ENCODE assay signal across 13 cellular contexts in the genomic region with DNA sequence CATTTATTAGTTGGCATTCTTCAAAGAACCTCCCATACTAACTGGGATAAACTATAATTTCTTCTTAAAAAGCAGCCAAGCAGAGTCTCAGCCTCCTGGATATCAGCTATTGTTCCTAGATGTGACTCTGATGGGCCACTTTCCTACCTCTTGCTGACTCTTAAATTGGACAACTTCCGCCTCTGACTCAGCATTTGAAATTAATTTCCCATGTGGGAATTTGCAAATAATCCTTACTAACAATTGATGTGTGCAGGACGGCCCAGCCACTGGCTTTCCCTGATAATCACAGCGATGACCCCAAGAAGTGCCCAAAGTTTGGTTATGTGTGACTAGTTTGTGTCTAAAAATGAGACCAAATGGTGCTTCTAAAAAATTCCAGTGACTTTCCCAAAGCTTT. TPM values are rescaled to one million over a fixed set of nuclear protein-coding genes. Genes with fewer than 3 reads are reported as not detected.
DNase-seq lines count a peak whose midpoint lies in the region; ATAC-seq, FAIRE-seq and TF ChIP-seq lines count a peak whose summit lies in the region.
"Had no signal": no experiment of that assay in that cellular context is flagged by ENCODE, and none has a peak within 500 bp of the region (broad histone marks: within the 10 kb centered on the region; RNA-seq: fewer than 3 reads in every experiment).

No MANE protein-coding gene starts in this region.

- ATAC-seq in A549 (no peak), K562 (no peak)
- no peak for ATAC-seq in activated T-helper 17 cell treated with anti-CD3 and anti-CD28 coated beads, Interleukin-2, amount 50 U/mL, for 72 hours (replicated peaks)

- peak overlapping the region; percentile 72 for H2AFZ ChIP-seq in K562 (ENCODE audit: low read depth, low read length)
- H2AFZ ChIP-seq in neuronal stem cell (ENCODE audit: low read length), result peak overlapping the region; percentile 73

- H3K27me3 ChIP-seq in K562 (ENCODE audit: control insufficient read depth in 2 of 2, insufficient read depth in 2 of 2, low read length in 2 of 2) (peaks cover 0 to 3% of the 10 kb centered on the region in 2 experiments; a peak in 2 of 5 replicates), neuronal stem cell (ENCODE audit: control insufficient read depth in 3 of 3, insufficient read depth in 3 of 3, low read depth in 1 of 3, low read length in 3 of 3) (peaks cover 0 to 13% (median 0%) of the 10 kb centered on the region in 3 experiments)
- H3K27me3 ChIP-seq: BLaER1 had no signal

- POLR2A ChIA-PET in A549 (lab: Yijun Ruan, JAX) (no interaction called here), K562 (lab: Yijun Ruan, JAX) (no interaction called here)

- no peak overlapping the region for H3K23ac ChIP-seq in neuronal stem cell (ENCODE audit: low read depth, low read length, poor library complexity)

- no peak for DNase-seq in A549 (ENCODE audit: low read depth in 1 of 2, low spot score in 1 of 2)
- peak; percentile 58 for DNase-seq in DMS79 (lab: John Stamatoyannopoulos, UW)
- no peak for DNase-seq in K562 (ENCODE audit: extremely low read depth in 1 of 4, low spot score in 3 of 4)
- DNase-seq in neuronal stem cell (ENCODE audit: low spot score), result no peak
- DNase-seq in ureter (ENCODE audit: low spot score), result no peak
- DNase-seq: CD4-positive, alpha-beta memory T cell; DMS153; GDM1 had no signal

- H3K79me1 ChIP-seq in neuronal stem cell (ENCODE audit: low read depth, low read length), result no peaks in the 10 kb centered on the region

- in situ Hi-C loops in K562 (cut with MboI), result no loop called here

- H3K4me1 Mint-ChIP-seq in activated T-helper 17 cell treated with anti-CD3 and anti-CD28 coated beads, Interleukin-2, amount 50 U/mL, for 72 hours, result peaks cover 5% of the 10 kb centered on the region

- H3K9ac ChIP-seq in K562 (ENCODE audit: insufficient read depth in 1 of 2, low read depth in 2 of 2, low read length in 2 of 2), result no peak overlapping the region
- no peak overlapping the region for H3K9ac ChIP-seq in neuronal stem cell (ENCODE audit: low read depth, low read length, poor library complexity)
- H3K9ac ChIP-seq: BLaER1, KMS-11 had no signal

- no peak overlapping the region for H3K4me3 Mint-ChIP-seq in activated T-helper 17 cell treated with anti-CD3 and anti-CD28 coated beads, Interleukin-2, amount 50 U/mL, for 72 hours
- H3K4me3 Mint-ChIP-seq: CD14-positive monocyte; CD4-positive, alpha-beta memory T cell had no signal

- no peak overlapping the region for H2BK15ac ChIP-seq in neuronal stem cell (ENCODE audit: low read length)

- H4K91ac ChIP-seq in neuronal stem cell (ENCODE audit: low read depth, low read length, poor library complexity), result no peak overlapping the region

- no peak overlapping the region for H2BK12ac ChIP-seq in neuronal stem cell (ENCODE audit: low read length)

- H3K27ac ChIP-seq in A549 (no peak overlapping the region), K562 (ENCODE audit: extremely low read depth, low read depth, low read length) (no peak overlapping the region), neuronal stem cell (replicated peaks; ENCODE audit: low read length) (no peak overlapping the region)
- H3K27ac ChIP-seq: BLaER1, KMS-11 had no signal

- FAIRE-seq in A549 (lab: Jason Lieb, UNC) (no peak), K562 (lab: Jason Lieb, UNC) (no peak)

- WGBS in A549 (ENCODE audit: missing lambda C conversion rate), result 88% methylated on average over 3 of the region's 3 CpGs
- 64% methylated on average over 3 of the region's 3 CpGs for WGBS in K562 (ENCODE audit: insufficient coverage, low coverage, missing lambda C conversion rate)
- WGBS in neuronal stem cell (ENCODE audit: extremely low coverage in 2 of 2, insufficient read length in 2 of 2, insufficient replicate concordance in 1 of 2), 2 donors, result no CpG with 5 or more reads among the region's 3 CpGs

- peaks cover 17% of the 10 kb centered on the region for H3K4me1 ChIP-seq in A549
- peaks cover 4 to 7% of the 10 kb centered on the region in 2 experiments; a peak in 3 of 5 replicates for H3K4me1 ChIP-seq in K562 (replicated peaks in 1 of 2; ENCODE audit: control insufficient read depth in 2 of 2, insufficient read depth in 2 of 2, low read length in 2 of 2)
- peaks cover 0 to 4% of the 10 kb centered on the region in 2 donors for H3K4me1 ChIP-seq in neuronal stem cell (ENCODE audit: control insufficient read depth in 2 of 2, insufficient read depth in 1 of 2, low read depth in 1 of 2, low read length in 2 of 2)

- H3K4me2 ChIP-seq in A549, result peak overlapping the region; percentile 46
- no peak overlapping the region for H3K4me2 ChIP-seq in K562 (ENCODE audit: insufficient read depth, low read length)
- no peak overlapping the region for H3K4me2 ChIP-seq in neuronal stem cell (ENCODE audit: insufficient read depth, low read length, poor library complexity, severe bottlenecking)
- H3K4me2 ChIP-seq: BLaER1, KMS-11 had no signal

- no peaks in the 10 kb centered on the region for H3K79me2 ChIP-seq in K562 (ENCODE audit: control insufficient read depth, insufficient read depth, low read length)

- H3K36me3 Mint-ChIP-seq in activated T-helper 17 cell treated with anti-CD3 and anti-CD28 coated beads, Interleukin-2, amount 50 U/mL, for 72 hours (ENCODE audit: low read depth), result peaks cover under 1% of the 10 kb centered on the region
- H3K36me3 Mint-ChIP-seq: CD14-positive monocyte; CD4-positive, alpha-beta memory T cell had no signal

- no peak overlapping the region for H4K8ac ChIP-seq in neuronal stem cell (ENCODE audit: low read depth, low read length)

- H3K27me3 Mint-ChIP-seq in activated T-helper 17 cell treated with anti-CD3 and anti-CD28 coated beads, Interleukin-2, amount 50 U/mL, for 72 hours, result peaks cover 26% of the 10 kb centered on the region

- no peak overlapping the region for H3K4ac ChIP-seq in neuronal stem cell (ENCODE audit: low read length)

- H3K4me3 ChIP-seq in A549, result no peak overlapping the region
- H3K4me3 ChIP-seq in K562, result no peak overlapping the region
- H3K4me3 ChIP-seq in neuronal stem cell (ENCODE audit: low read length in 2 of 2), result no peak overlapping the region
- H3K4me3 ChIP-seq: BLaER1, HAP-1 had no signal

- TF ChIP-seq POLR2A in A549 (IDR thresholded peaks at IDR 0.05; ENCODE audit: low read length) (no peak), K562 (conservative IDR thresholded peaks at IDR 0.05) (no peak)

- CTCF ChIA-PET in A549 (lab: Yijun Ruan, JAX), result interaction anchor here (1.4 kb wide), 1 partner anchor 765 kb away, joined by 3 read pairs; no protein-coding TSS in a partner anchor
- CTCF ChIA-PET in K562 (lab: Yijun Ruan, JAX; ENCODE audit: low intra/inter-chr PET ratio), result no interaction called here

- no peak overlapping the region for H3K18ac ChIP-seq in neuronal stem cell (ENCODE audit: low read length)

- H2BK5ac ChIP-seq in neuronal stem cell (ENCODE audit: low read length), result no peak overlapping the region

- H3K36me3 ChIP-seq in K562 (ENCODE audit: control insufficient read depth, insufficient read depth, low read length), result no peaks in the 10 kb centered on the region
- H3K36me3 ChIP-seq in neuronal stem cell (replicated peaks in 1 of 2; ENCODE audit: control insufficient read depth in 2 of 2, insufficient read depth in 2 of 2, low read length in 2 of 2), result no peaks in the 10 kb centered on the region
- H3K36me3 ChIP-seq: BLaER1, HAP-1 had no signal

- H4K20me1 ChIP-seq in K562 (replicated peaks; ENCODE audit: control insufficient read depth, insufficient read depth, low read length), result no peaks in the 10 kb centered on the region
- H4K20me1 ChIP-seq: BLaER1 had no signal

- H3K9me3 Mint-ChIP-seq in activated T-helper 17 cell treated with anti-CD3 and anti-CD28 coated beads, Interleukin-2, amount 50 U/mL, for 72 hours, result no peaks in the 10 kb centered on the region
- H3K9me3 Mint-ChIP-seq: CD4-positive, alpha-beta memory T cell had no signal

- intact Hi-C loops in K562 (cut with micrococcal nuclease), result loop anchor here (10.0 kb wide), 1 partner anchor 411 kb away; no protein-coding TSS in a partner anchor

- H3K9me1 ChIP-seq in K562 (ENCODE audit: control insufficient read depth, insufficient read depth, low read length), result no peaks in the 10 kb centered on the region

- no peak overlapping the region for H3K14ac ChIP-seq in neuronal stem cell (ENCODE audit: low read length)

- TF ChIP-seq CTCF in A549 (IDR thresholded peaks at IDR 0.05), result no peak
- no peak for TF ChIP-seq CTCF in K562 (IDR thresholded peaks at IDR 0.05 in 2 of 3, conservative IDR thresholded peaks at IDR 0.05 in 1 of 3; ENCODE audit: insufficient read depth in 2 of 3, low read depth in 1 of 3, low read length in 3 of 3)

- no peak overlapping the region for H3K27ac Mint-ChIP-seq in activated T-helper 17 cell treated with anti-CD3 and anti-CD28 coated beads, Interleukin-2, amount 50 U/mL, for 72 hours
- H3K27ac Mint-ChIP-seq: CD14-positive monocyte had no signal

- TF ChIP-seq RAD21 in A549 (conservative IDR thresholded peaks at IDR 0.05 in 1 of 2, IDR thresholded peaks at IDR 0.05 in 1 of 2), result no peak
- TF ChIP-seq RAD21 in K562 (CRISPR knock-in tag; conservative IDR thresholded peaks at IDR 0.05 in 1 of 2, IDR thresholded peaks at IDR 0.05 in 1 of 2), result no peak

- no peak overlapping the region for H2BK120ac ChIP-seq in neuronal stem cell (ENCODE audit: low read depth, low read length)

- no peak for TF ChIP-seq EP300 in A549 (IDR thresholded peaks at IDR 0.05)
- TF ChIP-seq EP300 in K562 (IDR thresholded peaks at IDR 0.05; ENCODE audit: low read length), result no peak

- H3K9me3 ChIP-seq in A549 (no peaks in the 10 kb centered on the region), K562 (replicated peaks; ENCODE audit: control insufficient read depth, insufficient read depth, low read depth, low read length) (no peaks in the 10 kb centered on the region), neuronal stem cell (replicated peaks in 1 of 2; ENCODE audit: control insufficient read depth in 2 of 2, insufficient read depth in 1 of 2, low read depth in 1 of 2, low read length in 2 of 2) (no peaks in the 10 kb centered on the region)
- H3K9me3 ChIP-seq: BLaER1, HAP-1 had no signal

- no TSS peak for BruUV-seq in K562 (replicated peaks; lab: Mats Ljungman, UMichigan)

- H2AK5ac ChIP-seq in neuronal stem cell (ENCODE audit: low read depth, low read length), result no peak overlapping the region

RNA-seq across cellular contexts. Expression of gene REV1, which starts 5.6 kb away (rescaled TPM):
- 36.0 and 36.2 TPM in 2 replicates for polyA plus RNA-seq in A549 (2011; rRNA removed)
- polyA plus RNA-seq in A549 (2012; cell fraction: cytosol; rRNA removed), result 8.6 and 9.9 TPM in 2 replicates
- polyA plus RNA-seq in A549 (2012; cell fraction: nucleus; rRNA removed), result 11.9 and 14.1 TPM in 2 replicates
- polyA plus RNA-seq in A549 (2017; fragmentation: RNase III; extraction: RNeasy Plus Mini Kit Qiagen cat#74134 plus additional on column Dnase treatment), result 12.8 to 13.4 TPM (median 13.3 TPM) in 3 replicates
- polyA minus RNA-seq in A549 (2011; rRNA and poly(A)+ RNA removed), result 38.8 and 51.0 TPM in 2 replicates
- total RNA-seq in K562 (2011; cell fraction: chromatin; rRNA removed; ENCODE audit: low replicate concordance), result 166 and 445 TPM in 2 replicates
- 58.7 and 92.5 TPM in 2 replicates for total RNA-seq in K562 (2011; cell fraction: nucleolus; rRNA removed)
- total RNA-seq in K562 (2011; cell fraction: nucleoplasm; rRNA removed), result 127 and 142 TPM in 2 replicates
- 25.0 and 28.1 TPM in 2 replicates for total RNA-seq in K562 (2014; rRNA removed)
- 38.8 and 39.2 TPM in 2 replicates for total RNA-seq in K562 (2014; rRNA removed; fragmentation: Illumina TruSeq; extraction: Trizol)
- total RNA-seq in K562 (2015; rRNA removed; fragmentation: Illumina TruSeq; extraction: Trizol), result 38.1 and 41.8 TPM in 2 replicates
- 26.2 and 29.6 TPM in 2 replicates for total RNA-seq in K562 (2021)
- 54.4 and 57.6 TPM in 2 replicates for polyA plus RNA-seq in K562 (2011; rRNA removed)
- polyA plus RNA-seq in K562 (2011; cell fraction: cytosol; rRNA removed), result 12.8 and 14.4 TPM in 2 replicates
- polyA plus RNA-seq in K562 (2011; cell fraction: nucleus; rRNA removed), result 121 and 154 TPM in 2 replicates
- polyA plus RNA-seq in K562 (2012), result 18.1 and 29.5 TPM in 2 replicates
- polyA plus RNA-seq in K562 (2014; fragmentation: Illumina TruSeq; extraction: Trizol), result 22.9 and 26.4 TPM in 2 replicates
- 10 to 100 TPM; 12.8 to 13.1 TPM for polyA plus RNA-seq in K562 (2014; fragmentation: Nextera tagmentation; extraction: Ambion mirVana)
- polyA plus RNA-seq in K562 (2014; rRNA removed), result 32.1 TPM in 2 replicates
- 76.6 and 97.6 TPM in 2 replicates for polyA minus RNA-seq in K562 (2011; rRNA and poly(A)+ RNA removed)
- 15.8 and 18.6 TPM in 2 replicates for polyA minus RNA-seq in K562 (2011; cell fraction: cytosol; rRNA and poly(A)+ RNA removed)
- polyA minus RNA-seq in K562 (2011; cell fraction: nucleus; rRNA and poly(A)+ RNA removed), result 75.8 and 139 TPM in 2 replicates
- polyA plus RNA-seq in neuronal stem cell (2013, experiment 1 of 2), result 29.5 TPM
- 28.3 TPM for polyA plus RNA-seq in neuronal stem cell (2013, experiment 2 of 2)
- total RNA-seq in activated T-helper 17 cell treated with anti-CD3 and anti-CD28 coated beads, Interleukin-2, amount 50 U/mL, for 72 hours, result 10 to 100 TPM; 33.1 to 40.1 TPM
- 99.6 TPM for total RNA-seq in ureter
